In genomic region chr14:54889919-54890318, GRCh38 we compare ENCODE assay signal across 22 cellular contexts. TPM values are rescaled to one million over a fixed set of nuclear protein-coding genes. Genes with fewer than 3 reads are reported as not detected.
DNase-seq lines count a peak whose midpoint lies in the region; ATAC-seq, FAIRE-seq and TF ChIP-seq lines count a peak whose summit lies in the region.
"Had no signal": no experiment of that assay in that cellular context is flagged by ENCODE, and none has a peak within 500 bp of the region (broad histone marks: within the 10 kb centered on the region; RNA-seq: fewer than 3 reads in every experiment).

No MANE protein-coding gene starts in this region.

- H3K36me3 Mint-ChIP-seq in activated naive CD8-positive, alpha-beta T cell treated with anti-CD3 and anti-CD28 coated beads, Interleukin-2, amount 10 ng/mL, durations not matched to agents 7 days and 5 days: peaks cover 13% of the 10 kb centered on the region
- H3K36me3 Mint-ChIP-seq in activated naive CD8-positive, alpha-beta T cell treated with anti-CD3 and anti-CD28 coated beads, Interleukin-2, amount 50 U/mL, for 24 hours (ENCODE audit: low read depth): peaks cover 5% of the 10 kb centered on the region

- peaks cover 37% of the 10 kb centered on the region for H3K4me1 Mint-ChIP-seq in activated naive CD8-positive, alpha-beta T cell treated with anti-CD3 and anti-CD28 coated beads, Interleukin-2, amount 10 ng/mL, durations not matched to agents 7 days and 5 days
- peaks cover 43% of the 10 kb centered on the region for H3K4me1 Mint-ChIP-seq in activated naive CD8-positive, alpha-beta T cell treated with anti-CD3 and anti-CD28 coated beads, Interleukin-2, amount 50 U/mL, for 24 hours

- no peak for TF ChIP-seq CTCF in bronchial epithelial cell (IDR thresholded peaks at IDR 0.05; ENCODE audit: insufficient read depth, low read length, severe bottlenecking)

- FAIRE-seq in bronchial epithelial cell (lab: Jason Lieb, UNC): no peak
- FAIRE-seq: D721Med, H54 had no signal

- no peaks in the 10 kb centered on the region for H3K27me3 Mint-ChIP-seq in activated naive CD8-positive, alpha-beta T cell treated with anti-CD3 and anti-CD28 coated beads, Interleukin-2, amount 10 ng/mL, durations not matched to agents 7 days and 5 days
- H3K27me3 Mint-ChIP-seq in activated naive CD8-positive, alpha-beta T cell treated with anti-CD3 and anti-CD28 coated beads, Interleukin-2, amount 50 U/mL, for 24 hours: no peaks in the 10 kb centered on the region

- no peaks in the 10 kb centered on the region for H3K9me3 Mint-ChIP-seq in activated naive CD8-positive, alpha-beta T cell treated with anti-CD3 and anti-CD28 coated beads, Interleukin-2, amount 10 ng/mL, durations not matched to agents 7 days and 5 days
- no peaks in the 10 kb centered on the region for H3K9me3 Mint-ChIP-seq in activated naive CD8-positive, alpha-beta T cell treated with anti-CD3 and anti-CD28 coated beads, Interleukin-2, amount 50 U/mL, for 24 hours

- no peak overlapping the region for H3K4me3 ChIP-seq in bronchial epithelial cell (ENCODE audit: low read depth, low read length)
- H3K4me3 ChIP-seq: heart left ventricle, skin epidermis had no signal

- H3K27me3 ChIP-seq in bronchial epithelial cell (ENCODE audit: control insufficient read depth, insufficient read depth, low read length): no peaks in the 10 kb centered on the region
- H3K27me3 ChIP-seq: heart left ventricle had no signal

- POLR2A ChIA-PET in activated naive CD8-positive, alpha-beta T cell treated with anti-CD3 and anti-CD28 coated beads, Interleukin-2, amount 10 ng/mL, durations not matched to agents 7 days and 5 days (lab: Charles Lee): interaction anchor here (1.2 to 2.5 kb wide), 2 partner anchors 8 to 12 kb away, joined by 4 to 9 read pairs; no protein-coding TSS in a partner anchor

- H3K4me3 Mint-ChIP-seq in activated naive CD8-positive, alpha-beta T cell treated with anti-CD3 and anti-CD28 coated beads, Interleukin-2, amount 10 ng/mL, durations not matched to agents 7 days and 5 days: no peak overlapping the region
- H3K4me3 Mint-ChIP-seq in activated naive CD8-positive, alpha-beta T cell treated with anti-CD3 and anti-CD28 coated beads, Interleukin-2, amount 50 U/mL, for 24 hours: no peak overlapping the region

- intact Hi-C loops in left colon (cut with DNase I, micrococcal nuclease): no loop called here

- H3K27ac Mint-ChIP-seq in activated naive CD8-positive, alpha-beta T cell treated with anti-CD3 and anti-CD28 coated beads, Interleukin-2, amount 10 ng/mL, durations not matched to agents 7 days and 5 days: peak overlapping the region; percentile 60
- H3K27ac Mint-ChIP-seq in activated naive CD8-positive, alpha-beta T cell treated with anti-CD3 and anti-CD28 coated beads, Interleukin-2, amount 50 U/mL, for 24 hours: no peak overlapping the region

- no peak for DNase-seq in activated naive CD8-positive, alpha-beta T cell treated with anti-CD3 and anti-CD28 coated beads, Interleukin-2, amount 10 ng/mL, durations not matched to agents 7 days and 5 days
- DNase-seq in activated naive CD8-positive, alpha-beta T cell treated with anti-CD3 and anti-CD28 coated beads, Interleukin-2, amount 50 U/mL, for 24 hours: no peak
- peak; percentile 29 for DNase-seq in M059J (ENCODE audit: low read depth)
- DNase-seq in bronchial epithelial cell (ENCODE audit: low read depth): peak; percentile 73
- DNase-seq in renal cortical epithelial cell (ENCODE audit: low read depth): peak; percentile 47
- no peak for DNase-seq in NCI-H1417 (lab: John Stamatoyannopoulos, UW)
- DNase-seq in left colon: no peak
- DNase-seq in NCI-H1105 (lab: John Stamatoyannopoulos, UW): no peak
- DNase-seq: activated CD4-positive, alpha-beta T cell treated with anti-CD3 and anti-CD28 coated beads for 1 hour; activated gamma-delta T cell; amygdala; dermis blood vessel endothelial cell; EL; heart left ventricle; MM.1S; NCI-H1694; stimulated activated CD4-positive, alpha-beta T cell treated with anti-CD3 and anti-CD28 coated beads, Interleukin-1b, Interleukin-23, amount 100 ng/mL, for 48 hours; stimulated activated naive CD4-positive, alpha-beta T cell had no signal

- no peaks in the 10 kb centered on the region for H3K36me3 ChIP-seq in bronchial epithelial cell (ENCODE audit: control insufficient read depth, insufficient read depth, low read length)
- H3K36me3 ChIP-seq: heart left ventricle had no signal

- no peak for ATAC-seq in activated naive CD8-positive, alpha-beta T cell treated with anti-CD3 and anti-CD28 coated beads, Interleukin-2, amount 10 ng/mL, durations not matched to agents 7 days and 5 days (ENCODE audit: low read depth)
- ATAC-seq in activated naive CD8-positive, alpha-beta T cell treated with anti-CD3 and anti-CD28 coated beads, Interleukin-2, amount 50 U/mL, for 24 hours: no peak
- no peak for ATAC-seq in left colon
- ATAC-seq: heart left ventricle, Right ventricle myocardium inferior had no signal

RNA-seq across cellular contexts. Expression of gene GCH1, which starts 12.7 kb away (rescaled TPM):
- 10 to 100 TPM; 46.4 to 47.3 TPM for total RNA-seq in activated naive CD8-positive, alpha-beta T cell treated with anti-CD3 and anti-CD28 coated beads, Interleukin-2, amount 10 ng/mL, durations not matched to agents 7 days and 5 days
- total RNA-seq in M059J (2014; rRNA removed; shearing (Covaris generic)): 2.9 and 5.4 TPM in 2 replicates
- total RNA-seq in bronchial epithelial cell: 7.9 and 9.0 TPM in 2 replicates
- 3.1 and 32.6 TPM in 2 replicates for total RNA-seq in renal cortical epithelial cell
- total RNA-seq in left colon: 10 to 100 TPM; 26.6 to 34.3 TPM

Comparison
In these comparisons a context has a peak if more than half of its experiments do, and no peak if none do; other contexts are left out.
1. DNase-seq: peak in M059J (single experiment), bronchial epithelial cell (single experiment) and renal cortical epithelial cell (single experiment); none in activated naive CD8-positive, alpha-beta T cell treated with anti-CD3 and anti-CD28 coated beads, Interleukin-2, amount 10 ng/mL, durations not matched to agents 7 days and 5 days (single experiment), activated naive CD8-positive, alpha-beta T cell treated with anti-CD3 and anti-CD28 coated beads, Interleukin-2, amount 50 U/mL, for 24 hours (single experiment), NCI-H1417 (0 of 3), left colon (0 of 2) and NCI-H1105 (single experiment).